Comparison of ENCODE assay signal across 24 cellular contexts in the genomic region with DNA sequence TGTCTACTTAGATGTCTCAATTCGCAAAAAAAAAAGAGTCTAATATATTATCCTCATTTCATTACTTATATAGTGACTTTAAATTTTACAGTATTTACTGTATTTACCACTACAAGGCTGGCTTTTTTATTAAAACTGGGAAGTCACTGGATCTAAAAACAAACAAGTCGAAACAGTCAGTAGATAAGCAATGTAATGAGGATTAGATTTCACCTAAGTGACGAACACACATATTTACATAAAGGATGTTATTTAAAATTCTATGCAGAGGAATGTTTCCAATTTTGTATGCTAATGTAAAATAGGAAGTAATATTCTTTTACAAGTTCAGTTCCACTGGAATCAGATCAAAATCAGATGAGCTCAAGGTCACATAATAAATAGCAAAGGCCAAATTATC. TPM values are rescaled to one million over a fixed set of nuclear protein-coding genes. Genes with fewer than 3 reads are reported as not detected.
DNase-seq lines count a peak whose midpoint lies in the region; ATAC-seq, FAIRE-seq and TF ChIP-seq lines count a peak whose summit lies in the region.
"Had no signal": no experiment of that assay in that cellular context is flagged by ENCODE, and none has a peak within 500 bp of the region (broad histone marks: within the 10 kb centered on the region; RNA-seq: fewer than 3 reads in every experiment).

No MANE protein-coding gene starts in this region.

- no peaks in the 10 kb centered on the region for H3K79me2 ChIP-seq in HepG2 (ENCODE audit: insufficient read depth, low read length)

- H3K23ac ChIP-seq in IMR-90 (ENCODE audit: low read depth, low read length), result no peak overlapping the region

- H3K9me3 Mint-ChIP-seq in CD8-positive, alpha-beta T cell, result no peaks in the 10 kb centered on the region
- H3K9me3 Mint-ChIP-seq: CD14-positive monocyte; CD4-positive, alpha-beta T cell; GM23338; H9; HFFc6 had no signal

- H3K9ac ChIP-seq in HepG2 (ENCODE audit: insufficient read depth, low read depth, low read length) (no peak overlapping the region), IMR-90 (ENCODE audit: low read depth, low read length) (no peak overlapping the region), SK-N-MC (ENCODE audit: insufficient read length) (no peak overlapping the region)
- H3K9ac ChIP-seq: BLaER1 treated with 17β-estradiol and CSF1 and Interleukin-3, amounts not matched to agents 10 nM and 100 nM had no signal

- TF ChIP-seq POLR2A in HepG2 (IDR thresholded peaks at IDR 0.05; ENCODE audit: insufficient read depth in 1 of 2, low read depth in 2 of 2, low read length in 2 of 2) (no peak), right lobe of liver (IDR thresholded peaks at IDR 0.05) (no peak), IMR-90 (IDR thresholded peaks at IDR 0.05; ENCODE audit: low read depth, low read length) (no peak)

- no peak overlapping the region for H2AK9ac ChIP-seq in IMR-90 (replicated peaks; ENCODE audit: low read depth, low read length, poor library complexity)

- no peak overlapping the region for H2BK120ac ChIP-seq in IMR-90 (ENCODE audit: low read depth, low read length)

- FAIRE-seq in HepG2 (lab: Jason Lieb, UNC), result peak; percentile 30
- FAIRE-seq: GM12891, GM18507 had no signal

- TF ChIP-seq CTCF in HepG2 (CRISPR knock-in tag; IDR thresholded peaks at IDR 0.05) (no peak), right lobe of liver (IDR thresholded peaks at IDR 0.05) (no peak), IMR-90 (conservative IDR thresholded peaks at IDR 0.05; ENCODE audit: low read depth, low read length) (no peak)
- no peak for TF ChIP-seq CTCF in CD8-positive, alpha-beta T cell (IDR thresholded peaks at IDR 0.05)

- no peak overlapping the region for H3K14ac ChIP-seq in IMR-90 (replicated peaks; ENCODE audit: low read depth, low read length)

- dilution Hi-C loops in IMR-90 (cut with HindIII; ENCODE audit: low sequenced_read_pairs, unreplicated experiment), result no loop called here

- H3K27ac Mint-ChIP-seq in CD8-positive, alpha-beta T cell, result no peak overlapping the region
- H3K27ac Mint-ChIP-seq: CD14-positive monocyte; CD4-positive, alpha-beta T cell; GM23338; H9; HFFc6 had no signal

- H4K20me1 ChIP-seq in HepG2 (ENCODE audit: insufficient read depth, low read length) (no peaks in the 10 kb centered on the region), IMR-90 (ENCODE audit: insufficient read depth, low read length) (no peaks in the 10 kb centered on the region)
- H4K20me1 ChIP-seq: BLaER1 treated with 17β-estradiol and CSF1 and Interleukin-3, amounts not matched to agents 10 nM and 100 nM had no signal

- H3K36me3 ChIP-seq in HepG2 (replicated peaks in 1 of 2; ENCODE audit: control insufficient read depth in 1 of 2, insufficient read depth in 2 of 2, low read length in 2 of 2), result no peaks in the 10 kb centered on the region; a peak in 3 of 5 replicates
- peaks cover 0 to 4% (median 0%) of the 10 kb centered on the region in 4 donors for H3K36me3 ChIP-seq in right lobe of liver
- no peaks in the 10 kb centered on the region for H3K36me3 ChIP-seq in IMR-90 (ENCODE audit: control insufficient read depth, insufficient read depth, low read length)
- peaks cover under 1% of the 10 kb centered on the region; the same call in 1 of the 2 replicates for H3K36me3 ChIP-seq in SK-N-MC (ENCODE audit: insufficient read depth, low read length)
- H3K36me3 ChIP-seq in CD8-positive, alpha-beta T cell (ENCODE audit: insufficient read depth, low read length), result peaks cover under 1% of the 10 kb centered on the region

- H3K4ac ChIP-seq in IMR-90 (ENCODE audit: low read depth, low read length), result no peak overlapping the region

- H3K56ac ChIP-seq in IMR-90 (ENCODE audit: extremely low read depth, insufficient read depth, low read length), result no peak overlapping the region

- H3K4me1 Mint-ChIP-seq in CD8-positive, alpha-beta T cell (ENCODE audit: low read depth), result no peaks in the 10 kb centered on the region
- H3K4me1 Mint-ChIP-seq: GM23338, H9 had no signal

- H3K4me2 ChIP-seq in HepG2 (ENCODE audit: low read depth, low read length), result no peak overlapping the region
- H3K4me2 ChIP-seq in IMR-90 (ENCODE audit: low read depth, low read length), result no peak overlapping the region
- H3K4me2 ChIP-seq: BLaER1 treated with 17β-estradiol and CSF1 and Interleukin-3, amounts not matched to agents 10 nM and 100 nM; GM23338 had no signal

- in situ Hi-C loops in HepG2 (cut with HindIII; ENCODE audit: extremely low pct_ligation_motif_present, low pct_unique_long_range_greater_than_20kb), result no loop called here
- in situ Hi-C loops in IMR-90 (cut with MboI; ENCODE audit: low sequenced_read_pairs), result no loop called here

- DNase-seq in HepG2 (ENCODE audit: low spot score) (no peak), right lobe of liver (no peak), IMR-90 (no peak), SK-N-MC (ENCODE audit: low read depth, low spot score) (no peak), COLO829 (ENCODE audit: low spot score) (no peak)
- no peak for DNase-seq in stimulated activated CD4-positive, alpha-beta T cell treated with anti-CD3 and anti-CD28 coated beads, Interleukin-4, amount 100 ng/mL, for 1 hour
- no peak for DNase-seq in CD8-positive, alpha-beta T cell
- DNase-seq: ACHN; AML-193; BE2C; Caco-2; CD4-positive, alpha-beta T cell; DMS 273 treated with DMSO at 0.1 percent for 48 hours; DMS79; GF-D8; H9; HFFc6 had no signal

- H3K27me3 Mint-ChIP-seq in CD8-positive, alpha-beta T cell (ENCODE audit: low read depth), result no peaks in the 10 kb centered on the region
- H3K27me3 Mint-ChIP-seq: CD4-positive, alpha-beta T cell had no signal

- no peak overlapping the region for H2AFZ ChIP-seq in HepG2 (ENCODE audit: low read length)
- H2AFZ ChIP-seq in IMR-90 (replicated peaks; ENCODE audit: low read length, poor library complexity), result no peak overlapping the region
- H2AFZ ChIP-seq: GM23338 had no signal

- intact Hi-C loops in HepG2 (cut with micrococcal nuclease; ENCODE audit: unreplicated experiment) (no loop called here), right lobe of liver (cut with DNase I) (no loop called here), IMR-90 (cut with micrococcal nuclease) (no loop called here)
- intact Hi-C loops in CD8-positive, alpha-beta T cell (cut with DNase I, micrococcal nuclease), result no loop called here

- TF ChIP-seq RAD21 in HepG2 (CRISPR knock-in tag; IDR thresholded peaks at IDR 0.05), result no peak
- no peak for TF ChIP-seq RAD21 in IMR-90 (IDR thresholded peaks at IDR 0.05; ENCODE audit: low read length)

- CTCF ChIA-PET in HepG2 (lab: Yijun Ruan, JAX; ENCODE audit: low intra/inter-chr PET ratio, low total read pairs) (no interaction called here), IMR-90 (lab: Yijun Ruan, JAX) (interaction anchor here (1.2 kb wide), 1 partner anchor 13 kb away, joined by 4 read pairs; no protein-coding TSS in a partner anchor)
- CTCF ChIA-PET in CD8-positive, alpha-beta T cell (lab: Charles Lee), result interaction anchor here (1.4 to 1.5 kb wide), 2 partner anchors 22 to 34 kb away, joined by 4 to 6 read pairs; no protein-coding TSS in a partner anchor

- no peaks in the 10 kb centered on the region for H3K79me1 ChIP-seq in IMR-90 (ENCODE audit: low read depth in 1 of 2, low read length in 2 of 2)

- POLR2A ChIA-PET in HepG2 (lab: Yijun Ruan, JAX), result no interaction called here
- POLR2A ChIA-PET in IMR-90 (lab: Charles Lee; ENCODE audit: unreplicated experiment), result interaction anchor here (0.6 kb wide), 1 partner anchor 12 kb away, joined by 3 read pairs; no protein-coding TSS in a partner anchor
- POLR2A ChIA-PET in CD8-positive, alpha-beta T cell (lab: Charles Lee), result no interaction called here

- peaks cover 12% of the 10 kb centered on the region for H3K4me1 ChIP-seq in HepG2 (ENCODE audit: insufficient read depth, low read length)
- H3K4me1 ChIP-seq in right lobe of liver, result no peaks in the 10 kb centered on the region
- H3K4me1 ChIP-seq in IMR-90 (ENCODE audit: control insufficient read depth, insufficient read depth, low read length), result no peaks in the 10 kb centered on the region
- H3K4me1 ChIP-seq in CD8-positive, alpha-beta T cell (ENCODE audit: insufficient read depth, low read length), result no peaks in the 10 kb centered on the region
- H3K4me1 ChIP-seq: BE2C had no signal

- peaks cover 73% of the 10 kb centered on the region for H3K36me3 Mint-ChIP-seq in CD8-positive, alpha-beta T cell

- BruUV-seq in HepG2 (replicated peaks; lab: Mats Ljungman, UMichigan), result no TSS peak
- no TSS peak for BruUV-seq in IMR-90 (replicated peaks; lab: Mats Ljungman, UMichigan)

- 97% methylated on average over 3 of the region's 3 CpGs for WGBS in HepG2 (ENCODE audit: low lambda C conversion rate)
- 91% methylated on average over 3 of the region's 3 CpGs for WGBS in right lobe of liver (ENCODE audit: insufficient coverage, low coverage, low lambda C conversion rate, missing lambda C conversion rate)
- WGBS in IMR-90 (ENCODE audit: extremely low coverage in 2 of 2, insufficient read length in 1 of 2), 2 experiments, result no CpG with 5 or more reads among the region's 3 CpGs

- no peak overlapping the region for H4K91ac ChIP-seq in IMR-90 (ENCODE audit: insufficient read depth, low read depth, low read length)

- no peak overlapping the region for H2AK5ac ChIP-seq in IMR-90 (ENCODE audit: low read depth, low read length)

- H2BK15ac ChIP-seq in IMR-90 (ENCODE audit: low read depth, low read length), result no peak overlapping the region

- ATAC-seq in HepG2, result no peak
- no peak for ATAC-seq in right lobe of liver
- peak; percentile 46 for ATAC-seq in IMR-90 (ENCODE audit: low read depth)
- ATAC-seq in CD8-positive, alpha-beta T cell, result no peak
- ATAC-seq: GM23338, HCT116 had no signal

- no peak overlapping the region for H3K18ac ChIP-seq in IMR-90 (ENCODE audit: low read depth, low read length)

- no peaks in the 10 kb centered on the region for H3K9me1 ChIP-seq in IMR-90 (ENCODE audit: insufficient read depth, low read length)

- H3K9me3 ChIP-seq in HepG2 (ENCODE audit: low read length), result no peaks in the 10 kb centered on the region
- H3K9me3 ChIP-seq in right lobe of liver, result no peaks in the 10 kb centered on the region
- no peaks in the 10 kb centered on the region for H3K9me3 ChIP-seq in IMR-90 (ENCODE audit: control insufficient read depth, insufficient read depth, low read length)
- H3K9me3 ChIP-seq in SK-N-MC (ENCODE audit: low read depth, low read length), result no peaks in the 10 kb centered on the region
- no peaks in the 10 kb centered on the region for H3K9me3 ChIP-seq in CD8-positive, alpha-beta T cell (ENCODE audit: low read length)
- H3K9me3 ChIP-seq: BE2C; BLaER1 treated with 17β-estradiol and CSF1 and Interleukin-3, amounts not matched to agents 10 nM and 100 nM; Caco-2 had no signal

- H4K8ac ChIP-seq in IMR-90 (ENCODE audit: low read depth in 2 of 2, low read length in 2 of 2), result no peak overlapping the region

- H3K4me3 ChIP-seq in HepG2 (replicated peaks in 1 of 3; ENCODE audit: insufficient read depth in 1 of 3, low read depth in 2 of 3, low read length in 3 of 3), result no peak overlapping the region
- H3K4me3 ChIP-seq in right lobe of liver, result no peak overlapping the region
- no peak overlapping the region for H3K4me3 ChIP-seq in IMR-90 (ENCODE audit: insufficient read depth, low read depth, low read length)
- H3K4me3 ChIP-seq in SK-N-MC, result peak overlapping the region; percentile 7; the same call in 1 of the 2 replicates
- no peak overlapping the region for H3K4me3 ChIP-seq in CD8-positive, alpha-beta T cell (ENCODE audit: low read depth, low read length)
- H3K4me3 ChIP-seq: BLaER1 treated with 17β-estradiol and CSF1 and Interleukin-3, amounts not matched to agents 10 nM and 100 nM; GM23338 had no signal

- H2BK5ac ChIP-seq in IMR-90 (ENCODE audit: low read depth, low read length, poor library complexity, severe bottlenecking), result no peak overlapping the region

- no peak overlapping the region for H2BK20ac ChIP-seq in IMR-90 (ENCODE audit: low read depth, low read length)

- no peak for TF ChIP-seq EP300 in HepG2 (IDR thresholded peaks at IDR 0.05; ENCODE audit: low read depth in 2 of 2, low read length in 2 of 2)
- TF ChIP-seq EP300 in HepG2 (CRISPR knock-in tag; IDR thresholded peaks at IDR 0.05; ENCODE audit: borderline replicate concordance), result no peak

- no peak overlapping the region for H3K27ac ChIP-seq in HepG2 (ENCODE audit: extremely low read length, insufficient read depth, low read length)
- H3K27ac ChIP-seq in right lobe of liver, result no peak overlapping the region
- no peak overlapping the region for H3K27ac ChIP-seq in IMR-90 (ENCODE audit: insufficient read depth, low read length)
- H3K27ac ChIP-seq in SK-N-MC, result peak overlapping the region; percentile 47; the same call in 1 of the 2 replicates
- H3K27ac ChIP-seq in CD8-positive, alpha-beta T cell (ENCODE audit: low read depth, low read length), result no peak overlapping the region
- H3K27ac ChIP-seq: 22Rv1; BLaER1 treated with 17β-estradiol and CSF1 and Interleukin-3, amounts not matched to agents 10 nM and 100 nM had no signal

- H4K5ac ChIP-seq in IMR-90 (ENCODE audit: low read depth, low read length), result no peak overlapping the region

- no peaks in the 10 kb centered on the region; a peak in 1 of 5 replicates for H3K27me3 ChIP-seq in HepG2 (ENCODE audit: control insufficient read depth in 1 of 2, insufficient read depth in 2 of 2, low read length in 2 of 2)
- no peaks in the 10 kb centered on the region for H3K27me3 ChIP-seq in right lobe of liver
- H3K27me3 ChIP-seq in IMR-90 (ENCODE audit: control insufficient read depth, insufficient read depth, low read length), result no peaks in the 10 kb centered on the region
- H3K27me3 ChIP-seq in CD8-positive, alpha-beta T cell (ENCODE audit: insufficient read depth, low read length), result no peaks in the 10 kb centered on the region
- H3K27me3 ChIP-seq: BE2C; BLaER1 treated with 17β-estradiol and CSF1 and Interleukin-3, amounts not matched to agents 10 nM and 100 nM had no signal

- no peak overlapping the region for H3K4me3 Mint-ChIP-seq in CD8-positive, alpha-beta T cell
- H3K4me3 Mint-ChIP-seq: CD14-positive monocyte; CD4-positive, alpha-beta T cell; GM23338; H9; HFFc6 had no signal

RNA-seq across cellular contexts. Expression of gene TTC13, which starts 28.3 kb away (rescaled TPM):
- 8.1 and 15.9 TPM in 2 replicates for total RNA-seq in HepG2 (2016; rRNA removed; fragmentation: Illumina TruSeq; extraction: Trizol)
- total RNA-seq in HepG2 (2016; cell fraction: cytosol; rRNA removed; fragmentation: Illumina TruSeq; extraction: Trizol; ENCODE audit: low read depth), result 5.1 and 6.8 TPM in 2 replicates
- total RNA-seq in HepG2 (2016; cell fraction: insoluble cytoplasmic fraction; rRNA removed; fragmentation: Illumina TruSeq; extraction: Trizol), result 8.3 and 16.6 TPM in 2 replicates
- total RNA-seq in HepG2 (2016; cell fraction: membrane; rRNA removed; fragmentation: Illumina TruSeq; extraction: Trizol), result 4.1 and 6.5 TPM in 2 replicates
- total RNA-seq in HepG2 (2016; cell fraction: nucleus; rRNA removed; fragmentation: Illumina TruSeq; extraction: Trizol), result 24.6 and 28.8 TPM in 2 replicates
- 5.8 and 6.8 TPM in 2 replicates for polyA plus RNA-seq in HepG2 (2011; rRNA removed)
- 2.4 and 3.9 TPM in 2 replicates for polyA plus RNA-seq in HepG2 (2011; cell fraction: cytosol; rRNA removed)
- polyA plus RNA-seq in HepG2 (2011; cell fraction: nucleus; rRNA removed), result 6.3 and 11.1 TPM in 2 replicates
- 8.6 and 10.6 TPM in 2 replicates for polyA plus RNA-seq in HepG2 (2012)
- polyA plus RNA-seq in HepG2 (2016; cell fraction: cytosol; fragmentation: Illumina TruSeq; extraction: Trizol; ENCODE audit: low read depth), result 1.1 and 1.5 TPM in 2 replicates
- polyA plus RNA-seq in HepG2 (2016; cell fraction: insoluble cytoplasmic fraction; fragmentation: Illumina TruSeq; extraction: Trizol; ENCODE audit: low read depth), result 6.1 and 7.4 TPM in 2 replicates
- polyA plus RNA-seq in HepG2 (2016; cell fraction: membrane; fragmentation: Illumina TruSeq; extraction: Trizol; ENCODE audit: low read depth), result 1.8 TPM in 2 replicates
- 27.2 and 32.9 TPM in 2 replicates for polyA plus RNA-seq in HepG2 (2016; cell fraction: nucleus; fragmentation: Illumina TruSeq; extraction: Trizol; ENCODE audit: insufficient read depth, low read depth)
- polyA minus RNA-seq in HepG2 (2011; rRNA and poly(A)+ RNA removed; ENCODE audit: low replicate concordance), result 4.8 and 10.9 TPM in 2 replicates
- 5.0 and 8.8 TPM in 2 replicates for polyA minus RNA-seq in HepG2 (2011; cell fraction: cytosol; rRNA and poly(A)+ RNA removed)
- 13.3 and 14.2 TPM in 2 replicates for polyA minus RNA-seq in HepG2 (2011; cell fraction: nucleus; rRNA and poly(A)+ RNA removed)
- 10 to 100 TPM in 1 of 6 experiments, 1 to 10 TPM in 5; 5.3 to 10.7 (median 6.2) TPM for total RNA-seq in right lobe of liver
- 8.9 and 9.1 TPM in 2 replicates for total RNA-seq in IMR-90 (2012; rRNA removed)
- 6.0 and 6.1 TPM in 2 replicates for polyA plus RNA-seq in IMR-90 (2012; rRNA removed)
- polyA plus RNA-seq in IMR-90 (2012; cell fraction: cytosol; rRNA removed), result 2.2 and 2.5 TPM in 2 replicates
- 3.1 and 9.3 TPM in 2 replicates for polyA plus RNA-seq in IMR-90 (2012; cell fraction: nucleus; rRNA removed; ENCODE audit: low replicate concordance)
- 10 to 100 TPM; 15.2 to 19.3 TPM for total RNA-seq in CD8-positive, alpha-beta T cell

RNA-seq across cellular contexts. Expression of gene ARV1, which starts 28.5 kb away (rescaled TPM):
- total RNA-seq in HepG2 (2016; rRNA removed; fragmentation: Illumina TruSeq; extraction: Trizol), result 8.9 and 15.2 TPM in 2 replicates
- total RNA-seq in HepG2 (2016; cell fraction: cytosol; rRNA removed; fragmentation: Illumina TruSeq; extraction: Trizol; ENCODE audit: low read depth), result 5.6 and 7.1 TPM in 2 replicates
- total RNA-seq in HepG2 (2016; cell fraction: insoluble cytoplasmic fraction; rRNA removed; fragmentation: Illumina TruSeq; extraction: Trizol), result 11.8 and 14.9 TPM in 2 replicates
- 8.0 and 10.1 TPM in 2 replicates for total RNA-seq in HepG2 (2016; cell fraction: membrane; rRNA removed; fragmentation: Illumina TruSeq; extraction: Trizol)
- 11.2 and 15.6 TPM in 2 replicates for total RNA-seq in HepG2 (2016; cell fraction: nucleus; rRNA removed; fragmentation: Illumina TruSeq; extraction: Trizol)
- 11.7 and 13.0 TPM in 2 replicates for polyA plus RNA-seq in HepG2 (2011; rRNA removed)
- 6.0 and 9.4 TPM in 2 replicates for polyA plus RNA-seq in HepG2 (2011; cell fraction: cytosol; rRNA removed)
- polyA plus RNA-seq in HepG2 (2011; cell fraction: nucleus; rRNA removed), result 2.8 and 4.7 TPM in 2 replicates
- polyA plus RNA-seq in HepG2 (2012), result 8.5 and 11.7 TPM in 2 replicates
- polyA plus RNA-seq in HepG2 (2016; cell fraction: cytosol; fragmentation: Illumina TruSeq; extraction: Trizol; ENCODE audit: low read depth), result 5.4 and 5.6 TPM in 2 replicates
- polyA plus RNA-seq in HepG2 (2016; cell fraction: insoluble cytoplasmic fraction; fragmentation: Illumina TruSeq; extraction: Trizol; ENCODE audit: low read depth), result 13.8 and 15.6 TPM in 2 replicates
- polyA plus RNA-seq in HepG2 (2016; cell fraction: membrane; fragmentation: Illumina TruSeq; extraction: Trizol; ENCODE audit: low read depth), result 7.2 and 7.5 TPM in 2 replicates
- polyA plus RNA-seq in HepG2 (2016; cell fraction: nucleus; fragmentation: Illumina TruSeq; extraction: Trizol; ENCODE audit: insufficient read depth, low read depth), result 26.0 and 27.4 TPM in 2 replicates
- 1.4 and 8.7 TPM in 2 replicates for polyA minus RNA-seq in HepG2 (2011; rRNA and poly(A)+ RNA removed; ENCODE audit: low replicate concordance)
- 3.4 and 4.6 TPM in 2 replicates for polyA minus RNA-seq in HepG2 (2011; cell fraction: cytosol; rRNA and poly(A)+ RNA removed)
- 4.0 and 5.0 TPM in 2 replicates for polyA minus RNA-seq in HepG2 (2011; cell fraction: nucleus; rRNA and poly(A)+ RNA removed)
- 10 to 100 TPM in 5 of 6 experiments, 1 to 10 TPM in 1; 9.2 to 18.7 (median 13.4) TPM for total RNA-seq in right lobe of liver
- total RNA-seq in IMR-90 (2012; rRNA removed), result 19.0 and 26.7 TPM in 2 replicates
- polyA plus RNA-seq in IMR-90 (2012; rRNA removed), result 18.9 and 22.9 TPM in 2 replicates
- 6.2 and 8.0 TPM in 2 replicates for polyA plus RNA-seq in IMR-90 (2012; cell fraction: cytosol; rRNA removed)
- 1.7 and 10.5 TPM in 2 replicates for polyA plus RNA-seq in IMR-90 (2012; cell fraction: nucleus; rRNA removed; ENCODE audit: low replicate concordance)
- total RNA-seq in CD8-positive, alpha-beta T cell, result 1 to 10 TPM; 1.4 to 1.5 TPM
